Comparison of ENCODE assay signal across 19 cellular contexts in the genomic region with DNA sequence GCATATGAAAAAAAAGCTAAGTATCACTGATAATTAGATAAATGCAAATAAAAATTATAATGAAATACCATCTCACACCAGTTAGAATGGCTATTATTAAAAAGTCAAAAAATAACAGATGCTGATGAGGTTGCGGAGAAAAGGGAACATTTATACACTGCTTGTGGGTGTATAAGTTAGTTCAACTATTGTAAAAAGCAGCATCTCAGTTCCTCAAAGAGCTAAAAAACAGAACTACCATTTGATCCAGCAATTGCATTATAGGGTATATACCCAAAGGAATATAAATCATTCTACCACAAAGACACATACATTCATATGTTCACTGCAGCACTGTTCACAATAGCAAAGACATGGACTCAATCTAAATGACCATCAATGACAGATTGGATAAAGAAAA.
"Had no signal": no experiment of that assay in that cellular context is flagged by ENCODE, and none has a peak within 500 bp of the region (broad histone marks: within the 10 kb centered on the region; RNA-seq: fewer than 3 reads in every experiment).

No MANE protein-coding gene starts in this region.

- H3K9me3 Mint-ChIP-seq: natural killer cell, type B pancreatic cell had no signal

- H3K27me3 ChIP-seq: heart left ventricle, right atrium auricular region, sigmoid colon, suprapubic skin, thyroid gland, vagina had no signal

- H3K36me3 ChIP-seq: heart left ventricle, right atrium auricular region, sigmoid colon, suprapubic skin, thyroid gland, vagina had no signal

- ATAC-seq: heart left ventricle; left lobe of liver; mucosa of descending colon; natural killer cell; stimulated activated naive CD8-positive, alpha-beta T cell treated with anti-CD3 and anti-CD28 coated beads, Interleukin-15, Interleukin-2, amounts not matched to agents 100 U/mL and 50 U/mL, for 24 hours had no signal

- H3K9me3 ChIP-seq: mucosa of descending colon, sigmoid colon, suprapubic skin, thyroid gland, vagina had no signal

- DNase-seq: effector CD8-positive, alpha-beta T cell; foreskin melanocyte; heart left ventricle; hippocampal formation; kidney glomerular epithelial cell; mammary epithelial cell; mucosa of descending colon; natural killer cell; posterior cingulate gyrus; sigmoid colon; stimulated activated naive CD8-positive, alpha-beta T cell treated with anti-CD3 and anti-CD28 coated beads, Interleukin-15, Interleukin-2, amounts not matched to agents 100 U/mL and 50 U/mL, for 24 hours; thyroid gland had no signal

- H3K27ac Mint-ChIP-seq: natural killer cell, type B pancreatic cell had no signal

- H3K4me3 Mint-ChIP-seq: natural killer cell, neural crest cell, type B pancreatic cell had no signal

- H3K4me1 ChIP-seq: thyroid gland, vagina had no signal

- H3K4me3 ChIP-seq: heart left ventricle, mucosa of descending colon, right atrium auricular region, sigmoid colon, skin epidermis, suprapubic skin, thyroid gland, vagina had no signal

- H3K27ac ChIP-seq: heart left ventricle, right atrium auricular region, sigmoid colon, skin epidermis, suprapubic skin, thyroid gland, vagina had no signal

- H3K36me3 Mint-ChIP-seq: natural killer cell, type B pancreatic cell had no signal
